Comparison of ENCODE assay signal across 8 cellular contexts in the genomic region with DNA sequence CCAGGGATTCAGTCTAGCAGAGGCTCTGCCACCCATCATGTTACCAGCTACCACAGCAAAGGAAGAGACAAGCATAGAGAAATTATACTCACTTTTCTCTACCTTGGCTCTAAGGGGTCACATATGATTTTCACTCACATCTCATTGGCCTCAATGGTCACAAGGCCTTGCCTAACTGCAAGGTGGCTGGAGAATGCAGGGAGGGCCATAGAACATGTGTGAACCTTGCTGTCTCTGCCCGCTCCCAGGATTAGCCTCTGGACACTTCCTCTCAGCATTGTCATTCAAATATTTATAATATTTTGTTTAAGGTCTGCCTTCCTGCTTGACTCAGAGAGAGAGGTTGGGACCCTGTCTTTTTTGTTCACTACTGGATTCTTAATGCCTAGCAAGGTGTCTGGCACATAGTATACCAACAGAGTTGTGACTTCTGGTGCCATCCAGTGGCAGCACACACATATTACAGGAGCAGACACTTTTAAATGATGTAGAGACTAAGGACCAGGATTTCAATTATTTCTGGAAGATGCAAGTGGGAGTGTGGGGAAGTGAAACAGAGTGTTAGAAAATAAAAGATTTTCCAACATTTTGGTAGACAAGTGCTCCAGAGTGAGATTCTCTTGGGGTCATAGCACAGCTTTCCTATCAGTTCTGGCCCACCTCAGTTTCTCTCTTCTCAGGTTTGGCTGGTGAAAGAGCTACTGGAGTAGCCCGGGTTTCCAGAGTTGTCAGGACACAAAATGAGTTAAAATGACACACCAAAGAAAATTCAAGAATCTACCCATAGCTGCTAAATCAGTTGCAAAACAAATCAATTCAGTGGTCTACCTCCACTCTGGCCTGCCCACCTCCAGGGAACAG.
DNase-seq lines count a peak whose midpoint lies in the region; ATAC-seq and TF ChIP-seq lines count a peak whose summit lies in the region.

No MANE protein-coding gene starts in this region.

- H3K4me1 Mint-ChIP-seq in memory B cell = peaks cover 24% of the 10 kb centered on the region
- peaks cover 76% of the 10 kb centered on the region for H3K4me1 Mint-ChIP-seq in stimulated activated effector memory CD8-positive, alpha-beta T cell treated with anti-CD3 and anti-CD28 coated beads, Interleukin-12 subunit alpha, Interleukin-12 subunit beta, amount 100 ng/mL, for 72 hours

- ATAC-seq in HG02588 (IDR thresholded peaks at IDR 0.05; ENCODE audit: unreplicated experiment) (peak; percentile 85), memory B cell (ENCODE audit: low read depth) (peak; percentile 73)
- peak; percentile 80 for ATAC-seq in stimulated activated effector memory CD8-positive, alpha-beta T cell treated with anti-CD3 and anti-CD28 coated beads, Interleukin-12 subunit alpha, Interleukin-12 subunit beta, amount 100 ng/mL, for 72 hours

- no peak overlapping the region for H3K27ac ChIP-seq in colonic mucosa

- no peaks in the 10 kb centered on the region for H3K36me3 Mint-ChIP-seq in memory B cell
- H3K36me3 Mint-ChIP-seq in stimulated activated effector memory CD8-positive, alpha-beta T cell treated with anti-CD3 and anti-CD28 coated beads, Interleukin-12 subunit alpha, Interleukin-12 subunit beta, amount 100 ng/mL, for 72 hours = peaks cover 1% of the 10 kb centered on the region

- H3K9me3 ChIP-seq in colonic mucosa = no peaks in the 10 kb centered on the region

- peak overlapping the region in 1 of 2 donors; percentile 18 for H3K9ac ChIP-seq in colonic mucosa (ENCODE audit: low read depth in 2 of 2, low read length in 2 of 2)

- H3K36me3 ChIP-seq in colonic mucosa = no peaks in the 10 kb centered on the region

- peak; percentile 57 for DNase-seq in NK-92 treated with Interleukin-12 subunit alpha and Interleukin-12 subunit beta, amount 100 ng/mL, for 24 hours (lab: John Stamatoyannopoulos, UW)
- DNase-seq in NK-92 (lab: John Stamatoyannopoulos, UW; ENCODE audit: unreplicated experiment) = no peak
- DNase-seq in NCI-H1694 treated with DMSO at 0.1 percent for 48 hours (lab: John Stamatoyannopoulos, UW) = peak; percentile 65
- DNase-seq in activated CD4-positive, alpha-beta T cell treated with anti-CD3 and anti-CD28 coated beads for 1 hour = peak; percentile 60
- peak; percentile 65 for DNase-seq in colonic mucosa
- peak; percentile 65 to 69 for DNase-seq in memory B cell (ENCODE audit: low spot score in 2 of 2)
- DNase-seq in stimulated activated effector memory CD8-positive, alpha-beta T cell treated with anti-CD3 and anti-CD28 coated beads, Interleukin-12 subunit alpha, Interleukin-12 subunit beta, amount 100 ng/mL, for 72 hours (ENCODE audit: low spot score in 2 of 2) = peak; percentile 61 to 76

- no peaks in the 10 kb centered on the region for H3K27me3 Mint-ChIP-seq in memory B cell

- no peak overlapping the region for H3K4me3 ChIP-seq in colonic mucosa

- H3K4me3 Mint-ChIP-seq in memory B cell = no peak overlapping the region
- peak overlapping the region; percentile 46 for H3K4me3 Mint-ChIP-seq in stimulated activated effector memory CD8-positive, alpha-beta T cell treated with anti-CD3 and anti-CD28 coated beads, Interleukin-12 subunit alpha, Interleukin-12 subunit beta, amount 100 ng/mL, for 72 hours

- H3K27ac Mint-ChIP-seq in memory B cell = peak overlapping the region; percentile 71
- H3K27ac Mint-ChIP-seq in stimulated activated effector memory CD8-positive, alpha-beta T cell treated with anti-CD3 and anti-CD28 coated beads, Interleukin-12 subunit alpha, Interleukin-12 subunit beta, amount 100 ng/mL, for 72 hours = peak overlapping the region; percentile 94

- H3K4me1 ChIP-seq in colonic mucosa = no peaks in the 10 kb centered on the region

- no peaks in the 10 kb centered on the region for H3K27me3 ChIP-seq in colonic mucosa

- TF ChIP-seq CTCF in colonic mucosa (IDR thresholded peaks at IDR 0.05) = peak; percentile 70

- H3K9me3 Mint-ChIP-seq in memory B cell = peaks cover 2% of the 10 kb centered on the region
- no peaks in the 10 kb centered on the region for H3K9me3 Mint-ChIP-seq in stimulated activated effector memory CD8-positive, alpha-beta T cell treated with anti-CD3 and anti-CD28 coated beads, Interleukin-12 subunit alpha, Interleukin-12 subunit beta, amount 100 ng/mL, for 72 hours

- intact Hi-C loops in colonic mucosa (cut with DNase I) = loop anchor here (5.0 to 10.0 kb wide), 3 partner anchors 121 to 691 kb away; a partner anchor contains a TSS
